ENCODE assay signal across 20 cellular contexts in genomic region chr5:150073086-150073625, GRCh38. TPM values are rescaled to one million over a fixed set of nuclear protein-coding genes. Genes with fewer than 3 reads are reported as not detected.
A peak's percentile ranks its signal among the peaks of the same experiment; 100 is the strongest.
DNase-seq lines count a peak whose midpoint lies in the region; ATAC-seq, FAIRE-seq and TF ChIP-seq lines count a peak whose summit lies in the region.
"Had no signal": no experiment of that assay in that cellular context is flagged by ENCODE, and none has a peak within 500 bp of the region (broad histone marks: within the 10 kb centered on the region; RNA-seq: fewer than 3 reads in every experiment).

No MANE protein-coding gene starts in this region.

- DNase-seq in activated CD4-positive, CD25-positive, alpha-beta regulatory T cell treated with anti-CD3 and anti-CD28 coated beads, Interleukin-2, amount 50 U/mL, for 72 hours = peak; percentile 8
- DNase-seq in activated CD4-positive, CD25-positive, alpha-beta regulatory T cell (lab: John Stamatoyannopoulos, UW) = no peak
- DNase-seq in activated CD8-positive, alpha-beta memory T cell treated with anti-CD3 and anti-CD28 coated beads, Interleukin-2, amount 10 ng/mL, durations not matched to agents 7 days and 5 days = peak; percentile 35
- DNase-seq in mucosa of descending colon = peak in 2 of 3 donors; percentile 1 to 5
- DNase-seq in type B pancreatic cell (ENCODE audit: extremely low spot score, unreplicated experiment) = peak; percentile 44
- DNase-seq in HCEC 1CT = no peak
- DNase-seq in RWPE1 (ENCODE audit: low spot score) = no peak
- no peak for DNase-seq in D721Med (ENCODE audit: insufficient read length, low spot score)
- DNase-seq: BE2C; Calu3; CD4-positive, alpha-beta memory T cell; NCI-H1105 treated with DMSO at 0.1 percent for 48 hours; NCI-H187; NCI-H226; NCI-H524 treated with DMSO at 0.1 percent for 48 hours; SHP77 had no signal

- TF ChIP-seq CTCF in mucosa of descending colon (IDR thresholded peaks at IDR 0.05) (no peak), type B pancreatic cell (conservative IDR thresholded peaks at IDR 0.05) (no peak), RWPE1 (conservative IDR thresholded peaks at IDR 0.05; ENCODE audit: low read depth) (no peak), D721Med (IDR thresholded peaks at IDR 0.05; ENCODE audit: insufficient read depth, missing control alignments) (no peak)

- no peaks in the 10 kb centered on the region for H3K36me3 ChIP-seq in mucosa of descending colon (ENCODE audit: low read depth)
- H3K36me3 ChIP-seq: BE2C, Peyer's patch had no signal

- ATAC-seq in activated CD8-positive, alpha-beta memory T cell treated with anti-CD3 and anti-CD28 coated beads, Interleukin-2, amount 10 ng/mL, durations not matched to agents 7 days and 5 days = no peak
- ATAC-seq in mucosa of descending colon = no peak
- ATAC-seq: HCT116 had no signal

- no peak overlapping the region for H3K27ac ChIP-seq in RWPE1
- H3K27ac ChIP-seq: 22Rv1, Peyer's patch had no signal

- H3K4me3 ChIP-seq in mucosa of descending colon = no peak overlapping the region
- H3K4me3 ChIP-seq: Peyer's patch had no signal

- intact Hi-C loops in mucosa of descending colon (cut with DNase I, micrococcal nuclease) = no loop called here

- no peaks in the 10 kb centered on the region for H3K9me3 Mint-ChIP-seq in activated CD8-positive, alpha-beta memory T cell treated with anti-CD3 and anti-CD28 coated beads, Interleukin-2, amount 10 ng/mL, durations not matched to agents 7 days and 5 days (ENCODE audit: low read depth)
- H3K9me3 Mint-ChIP-seq in type B pancreatic cell = no peaks in the 10 kb centered on the region
- H3K9me3 Mint-ChIP-seq: CD4-positive, alpha-beta memory T cell; IgD-negative memory B cell had no signal

- no peaks in the 10 kb centered on the region for H3K9me3 ChIP-seq in mucosa of descending colon
- H3K9me3 ChIP-seq: BE2C, Peyer's patch had no signal

- no peak overlapping the region for H3K27ac Mint-ChIP-seq in activated CD8-positive, alpha-beta memory T cell treated with anti-CD3 and anti-CD28 coated beads, Interleukin-2, amount 10 ng/mL, durations not matched to agents 7 days and 5 days
- no peak overlapping the region for H3K27ac Mint-ChIP-seq in type B pancreatic cell
- H3K27ac Mint-ChIP-seq: CD4-positive, alpha-beta memory T cell; IgD-negative memory B cell had no signal

- H3K4me1 ChIP-seq in mucosa of descending colon (ENCODE audit: low read depth) = no peaks in the 10 kb centered on the region
- H3K4me1 ChIP-seq: BE2C, Peyer's patch had no signal

- no peak for FAIRE-seq in D721Med (lab: Jason Lieb, UNC)

- no peak overlapping the region for H3K4me3 Mint-ChIP-seq in activated CD8-positive, alpha-beta memory T cell treated with anti-CD3 and anti-CD28 coated beads, Interleukin-2, amount 10 ng/mL, durations not matched to agents 7 days and 5 days
- no peak overlapping the region for H3K4me3 Mint-ChIP-seq in type B pancreatic cell
- H3K4me3 Mint-ChIP-seq: CD4-positive, alpha-beta memory T cell; IgD-negative memory B cell had no signal

- CTCF ChIA-PET in activated CD8-positive, alpha-beta memory T cell treated with anti-CD3 and anti-CD28 coated beads, Interleukin-2, amount 10 ng/mL, durations not matched to agents 7 days and 5 days (lab: Charles Lee) = no interaction called here
- CTCF ChIA-PET in RWPE1 (lab: Yijun Ruan, JAX) = interaction anchor here (1.5 kb wide), 1 partner anchor 10 kb away, joined by 4 read pairs; no protein-coding TSS in a partner anchor

- H3K4me1 Mint-ChIP-seq in activated CD8-positive, alpha-beta memory T cell treated with anti-CD3 and anti-CD28 coated beads, Interleukin-2, amount 10 ng/mL, durations not matched to agents 7 days and 5 days = peaks cover 7% of the 10 kb centered on the region
- H3K4me1 Mint-ChIP-seq in type B pancreatic cell (ENCODE audit: unreplicated experiment) = no peaks in the 10 kb centered on the region
- H3K4me1 Mint-ChIP-seq: IgD-negative memory B cell had no signal

- POLR2A ChIA-PET in RWPE1 (lab: Yijun Ruan, JAX; ENCODE audit: low non-redundant PET) = no interaction called here

- no peaks in the 10 kb centered on the region for H3K36me3 Mint-ChIP-seq in activated CD8-positive, alpha-beta memory T cell treated with anti-CD3 and anti-CD28 coated beads, Interleukin-2, amount 10 ng/mL, durations not matched to agents 7 days and 5 days
- no peaks in the 10 kb centered on the region for H3K36me3 Mint-ChIP-seq in type B pancreatic cell
- H3K36me3 Mint-ChIP-seq: CD4-positive, alpha-beta memory T cell; IgD-negative memory B cell had no signal

- H3K27me3 Mint-ChIP-seq in activated CD8-positive, alpha-beta memory T cell treated with anti-CD3 and anti-CD28 coated beads, Interleukin-2, amount 10 ng/mL, durations not matched to agents 7 days and 5 days = peaks cover 8% of the 10 kb centered on the region
- peaks cover 5% of the 10 kb centered on the region for H3K27me3 Mint-ChIP-seq in type B pancreatic cell
- H3K27me3 Mint-ChIP-seq: CD4-positive, alpha-beta memory T cell had no signal

RNA-seq across cellular contexts. Expression of gene CSF1R, which starts 13.2 kb away (rescaled TPM):
- under 1 TPM in 1 of 2 experiments, not detected in 1; 0.26 TPM for total RNA-seq in activated CD8-positive, alpha-beta memory T cell treated with anti-CD3 and anti-CD28 coated beads, Interleukin-2, amount 10 ng/mL, durations not matched to agents 7 days and 5 days
- total RNA-seq in mucosa of descending colon (10 to 100 TPM in 2 of 3 donors, 1 to 10 TPM in 1; 9.0 to 39.0 (median 20.4) TPM), type B pancreatic cell (ENCODE audit: low replicate concordance) (1.6 and 4.0 TPM in 2 replicates)
- total RNA-seq: Calu3 had no signal

Comparison
In these comparisons a context has a peak if more than half of its experiments do, and no peak if none do; other contexts are left out.
1. DNase-seq: peak in activated CD4-positive, CD25-positive, alpha-beta regulatory T cell treated with anti-CD3 and anti-CD28 coated beads, Interleukin-2, amount 50 U/mL, for 72 hours (single experiment), activated CD8-positive, alpha-beta memory T cell treated with anti-CD3 and anti-CD28 coated beads, Interleukin-2, amount 10 ng/mL, durations not matched to agents 7 days and 5 days (single experiment), mucosa of descending colon (2 of 3) and type B pancreatic cell (single experiment); none in activated CD4-positive, CD25-positive, alpha-beta regulatory T cell (0 of 4), HCEC 1CT (single experiment), RWPE1 (single experiment) and D721Med (single experiment).